Comparison of ENCODE assay signal across 1 cellular context in the genomic region with DNA sequence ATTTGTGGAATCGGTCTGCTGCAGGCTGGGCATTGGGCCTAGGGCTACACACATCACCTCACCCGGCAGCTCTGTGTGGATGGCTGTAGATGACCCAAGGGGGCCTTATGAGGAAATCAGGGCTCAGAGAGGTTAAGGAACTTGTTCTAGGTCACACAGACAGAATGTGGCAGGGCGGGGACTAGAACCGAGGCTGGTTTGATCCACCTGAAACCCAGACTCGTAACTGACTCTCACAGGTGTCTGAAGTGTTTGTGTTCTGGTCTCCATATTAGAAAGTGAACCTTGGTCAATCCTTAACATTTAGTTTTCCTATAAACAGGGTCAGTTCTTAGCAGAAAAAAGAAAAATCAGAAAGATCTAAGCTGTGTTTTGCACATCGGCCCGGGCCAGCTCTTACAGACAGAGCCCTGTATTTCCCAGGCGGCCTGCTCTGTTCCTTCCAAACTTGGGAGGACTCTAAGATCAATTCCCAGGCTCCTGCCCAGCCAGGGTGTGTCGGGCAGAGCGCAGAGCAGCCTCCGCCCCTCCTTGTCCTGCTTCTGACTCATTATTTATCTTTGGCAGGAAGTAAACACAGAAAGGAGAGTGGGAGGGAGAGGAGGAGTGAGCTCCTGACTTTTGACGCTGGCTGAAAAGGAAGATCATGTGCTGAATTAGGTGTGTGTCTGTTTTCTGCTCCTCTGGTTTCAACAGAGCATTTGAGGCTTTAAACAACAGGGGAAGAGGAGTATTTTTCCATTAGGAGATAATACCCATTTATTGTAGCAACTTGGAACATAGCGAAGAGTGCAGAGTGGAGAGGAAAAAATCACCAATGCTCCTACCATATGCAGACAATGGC.
TF ChIP-seq lines count a peak whose summit lies in the region.

No MANE protein-coding gene starts in this region.

TF ChIP-seq in HepG2, 621 proteins besides CTCF, POLR2A, EP300 and RAD21 (continued from another document and continues in another):
- no peak for TF ChIP-seq MLXIP (CRISPR knock-in tag; IDR thresholded peaks at IDR 0.05; ENCODE audit: borderline replicate concordance)
- no peak for TF ChIP-seq SMARCE1 (IDR thresholded peaks at IDR 0.05; ENCODE audit: borderline replicate concordance)
- TF ChIP-seq, protein P1, sequence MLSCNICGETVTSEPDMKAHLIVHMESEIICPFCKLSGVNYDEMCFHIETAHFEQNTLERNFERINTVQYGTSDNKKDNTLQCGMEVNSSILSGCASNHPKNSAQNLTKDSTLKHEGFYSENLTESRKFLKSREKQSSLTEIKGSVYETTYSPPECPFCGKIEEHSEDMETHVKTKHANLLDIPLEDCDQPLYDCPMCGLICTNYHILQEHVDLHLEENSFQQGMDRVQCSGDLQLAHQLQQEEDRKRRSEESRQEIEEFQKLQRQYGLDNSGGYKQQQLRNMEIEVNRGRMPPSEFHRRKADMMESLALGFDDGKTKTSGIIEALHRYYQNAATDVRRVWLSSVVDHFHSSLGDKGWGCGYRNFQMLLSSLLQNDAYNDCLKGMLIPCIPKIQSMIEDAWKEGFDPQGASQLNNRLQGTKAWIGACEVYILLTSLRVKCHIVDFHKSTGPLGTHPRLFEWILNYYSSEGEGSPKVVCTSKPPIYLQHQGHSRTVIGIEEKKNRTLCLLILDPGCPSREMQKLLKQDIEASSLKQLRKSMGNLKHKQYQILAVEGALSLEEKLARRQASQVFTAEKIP (CRISPR knock-in tag; IDR thresholded peaks at IDR 0.05; ENCODE audit: borderline replicate concordance) = no peak
- no peak for TF ChIP-seq ATRX (CRISPR knock-in tag; IDR thresholded peaks at IDR 0.05; ENCODE audit: borderline replicate concordance)
- TF ChIP-seq, protein P2, sequence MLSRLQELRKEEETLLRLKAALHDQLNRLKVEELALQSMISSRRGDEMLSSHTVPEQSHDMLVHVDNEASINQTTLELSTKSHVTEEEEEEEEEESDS (CRISPR knock-in tag; IDR thresholded peaks at IDR 0.05; ENCODE audit: borderline replicate concordance) = peak; percentile 63; the same call in 1 of the 2 replicates
- TF ChIP-seq CHD4 (IDR thresholded peaks at IDR 0.05; ENCODE audit: borderline replicate concordance, low read length) = peak; percentile 82; the same call in 1 of the 2 replicates
- no peak for TF ChIP-seq ZNF496 (CRISPR knock-in tag; IDR thresholded peaks at IDR 0.05; ENCODE audit: insufficient replicate concordance)
- peak; percentile 78 for TF ChIP-seq CREM (IDR thresholded peaks at IDR 0.05)
- TF ChIP-seq CREM (CRISPR knock-in tag; IDR thresholded peaks at IDR 0.05) = no peak
- no peak for TF ChIP-seq ZNF850 (CRISPR knock-in tag; conservative IDR thresholded peaks at IDR 0.05)
- peak; percentile 43; the same call in 1 of the 2 replicates for TF ChIP-seq TAF1 (CRISPR knock-in tag; IDR thresholded peaks at IDR 0.05)
- peak; percentile 90 for TF ChIP-seq ADNP (CRISPR knock-in tag; IDR thresholded peaks at IDR 0.05)
- TF ChIP-seq ZIK1 (CRISPR knock-in tag; IDR thresholded peaks at IDR 0.05; ENCODE audit: borderline replicate concordance, low read depth) = no peak
- TF ChIP-seq AGO2 (optimal IDR thresholded peaks at IDR 0.05; ENCODE audit: low read depth, low read length) = no peak
- TF ChIP-seq DPF2 (CRISPR knock-in tag; IDR thresholded peaks at IDR 0.05; ENCODE audit: borderline replicate concordance, low read depth) = peak; percentile 100
- TF ChIP-seq, protein P3, sequence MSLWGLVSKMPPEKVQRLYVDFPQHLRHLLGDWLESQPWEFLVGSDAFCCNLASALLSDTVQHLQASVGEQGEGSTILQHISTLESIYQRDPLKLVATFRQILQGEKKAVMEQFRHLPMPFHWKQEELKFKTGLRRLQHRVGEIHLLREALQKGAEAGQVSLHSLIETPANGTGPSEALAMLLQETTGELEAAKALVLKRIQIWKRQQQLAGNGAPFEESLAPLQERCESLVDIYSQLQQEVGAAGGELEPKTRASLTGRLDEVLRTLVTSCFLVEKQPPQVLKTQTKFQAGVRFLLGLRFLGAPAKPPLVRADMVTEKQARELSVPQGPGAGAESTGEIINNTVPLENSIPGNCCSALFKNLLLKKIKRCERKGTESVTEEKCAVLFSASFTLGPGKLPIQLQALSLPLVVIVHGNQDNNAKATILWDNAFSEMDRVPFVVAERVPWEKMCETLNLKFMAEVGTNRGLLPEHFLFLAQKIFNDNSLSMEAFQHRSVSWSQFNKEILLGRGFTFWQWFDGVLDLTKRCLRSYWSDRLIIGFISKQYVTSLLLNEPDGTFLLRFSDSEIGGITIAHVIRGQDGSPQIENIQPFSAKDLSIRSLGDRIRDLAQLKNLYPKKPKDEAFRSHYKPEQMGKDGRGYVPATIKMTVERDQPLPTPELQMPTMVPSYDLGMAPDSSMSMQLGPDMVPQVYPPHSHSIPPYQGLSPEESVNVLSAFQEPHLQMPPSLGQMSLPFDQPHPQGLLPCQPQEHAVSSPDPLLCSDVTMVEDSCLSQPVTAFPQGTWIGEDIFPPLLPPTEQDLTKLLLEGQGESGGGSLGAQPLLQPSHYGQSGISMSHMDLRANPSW (CRISPR knock-in tag; IDR thresholded peaks at IDR 0.05; ENCODE audit: borderline replicate concordance) = no peak
- TF ChIP-seq FOXA1 (IDR thresholded peaks at IDR 0.05) = peak; percentile 97
- TF ChIP-seq FOXA1 (CRISPR knock-in tag; IDR thresholded peaks at IDR 0.05) = peak; percentile 100
- peak; percentile 53; the same call in 1 of the 2 replicates for TF ChIP-seq SMYD3 (CRISPR knock-in tag; IDR thresholded peaks at IDR 0.05)
- no peak; the same call in 1 of the 2 replicates for TF ChIP-seq ZBTB38 (CRISPR knock-in tag; IDR thresholded peaks at IDR 0.05)
- peak; percentile 70 for TF ChIP-seq TFDP2 (CRISPR knock-in tag; IDR thresholded peaks at IDR 0.05)
- TF ChIP-seq GATAD2A (CRISPR knock-in tag; IDR thresholded peaks at IDR 0.05) = peak; percentile 95
- peak; percentile 97 for TF ChIP-seq TFE3 (CRISPR knock-in tag; IDR thresholded peaks at IDR 0.05)
- no peak for TF ChIP-seq TP53 (CRISPR knock-in tag; conservative IDR thresholded peaks at IDR 0.05)
- TF ChIP-seq, protein P4, sequence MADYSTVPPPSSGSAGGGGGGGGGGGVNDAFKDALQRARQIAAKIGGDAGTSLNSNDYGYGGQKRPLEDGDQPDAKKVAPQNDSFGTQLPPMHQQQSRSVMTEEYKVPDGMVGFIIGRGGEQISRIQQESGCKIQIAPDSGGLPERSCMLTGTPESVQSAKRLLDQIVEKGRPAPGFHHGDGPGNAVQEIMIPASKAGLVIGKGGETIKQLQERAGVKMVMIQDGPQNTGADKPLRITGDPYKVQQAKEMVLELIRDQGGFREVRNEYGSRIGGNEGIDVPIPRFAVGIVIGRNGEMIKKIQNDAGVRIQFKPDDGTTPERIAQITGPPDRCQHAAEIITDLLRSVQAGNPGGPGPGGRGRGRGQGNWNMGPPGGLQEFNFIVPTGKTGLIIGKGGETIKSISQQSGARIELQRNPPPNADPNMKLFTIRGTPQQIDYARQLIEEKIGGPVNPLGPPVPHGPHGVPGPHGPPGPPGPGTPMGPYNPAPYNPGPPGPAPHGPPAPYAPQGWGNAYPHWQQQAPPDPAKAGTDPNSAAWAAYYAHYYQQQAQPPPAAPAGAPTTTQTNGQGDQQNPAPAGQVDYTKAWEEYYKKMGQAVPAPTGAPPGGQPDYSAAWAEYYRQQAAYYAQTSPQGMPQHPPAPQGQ (CRISPR knock-in tag; IDR thresholded peaks at IDR 0.05; ENCODE audit: borderline replicate concordance) = no peak
- TF ChIP-seq POGK (CRISPR knock-in tag; conservative IDR thresholded peaks at IDR 0.05) = no peak; the same call in 1 of the 2 replicates
- TF ChIP-seq E2F5 (CRISPR knock-in tag; conservative IDR thresholded peaks at IDR 0.05) = no peak
- TF ChIP-seq FOXA3 (CRISPR knock-in tag; IDR thresholded peaks at IDR 0.05) = peak; percentile 100
- TF ChIP-seq, protein P5, sequence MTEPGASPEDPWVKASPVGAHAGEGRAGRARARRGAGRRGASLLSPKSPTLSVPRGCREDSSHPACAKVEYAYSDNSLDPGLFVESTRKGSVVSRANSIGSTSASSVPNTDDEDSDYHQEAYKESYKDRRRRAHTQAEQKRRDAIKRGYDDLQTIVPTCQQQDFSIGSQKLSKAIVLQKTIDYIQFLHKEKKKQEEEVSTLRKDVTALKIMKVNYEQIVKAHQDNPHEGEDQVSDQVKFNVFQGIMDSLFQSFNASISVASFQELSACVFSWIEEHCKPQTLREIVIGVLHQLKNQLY (CRISPR knock-in tag; IDR thresholded peaks at IDR 0.05) = peak; percentile 92
- TF ChIP-seq GFI1 (CRISPR knock-in tag; IDR thresholded peaks at IDR 0.05; ENCODE audit: borderline replicate concordance) = peak; percentile 71; the same call in 1 of the 2 replicates
- TF ChIP-seq MATR3 (CRISPR knock-in tag; IDR thresholded peaks at IDR 0.05) = no peak
- TF ChIP-seq THRA (CRISPR knock-in tag; IDR thresholded peaks at IDR 0.05; ENCODE audit: borderline replicate concordance) = peak; percentile 89
- TF ChIP-seq ATF3 (CRISPR knock-in tag; IDR thresholded peaks at IDR 0.05) = peak; percentile 99
- peak; percentile 80; the same call in 1 of the 2 replicates for TF ChIP-seq YEATS2 (CRISPR knock-in tag; IDR thresholded peaks at IDR 0.05; ENCODE audit: borderline replicate concordance)
